ENCODE assay signal across 13 cellular contexts in the genomic region with DNA sequence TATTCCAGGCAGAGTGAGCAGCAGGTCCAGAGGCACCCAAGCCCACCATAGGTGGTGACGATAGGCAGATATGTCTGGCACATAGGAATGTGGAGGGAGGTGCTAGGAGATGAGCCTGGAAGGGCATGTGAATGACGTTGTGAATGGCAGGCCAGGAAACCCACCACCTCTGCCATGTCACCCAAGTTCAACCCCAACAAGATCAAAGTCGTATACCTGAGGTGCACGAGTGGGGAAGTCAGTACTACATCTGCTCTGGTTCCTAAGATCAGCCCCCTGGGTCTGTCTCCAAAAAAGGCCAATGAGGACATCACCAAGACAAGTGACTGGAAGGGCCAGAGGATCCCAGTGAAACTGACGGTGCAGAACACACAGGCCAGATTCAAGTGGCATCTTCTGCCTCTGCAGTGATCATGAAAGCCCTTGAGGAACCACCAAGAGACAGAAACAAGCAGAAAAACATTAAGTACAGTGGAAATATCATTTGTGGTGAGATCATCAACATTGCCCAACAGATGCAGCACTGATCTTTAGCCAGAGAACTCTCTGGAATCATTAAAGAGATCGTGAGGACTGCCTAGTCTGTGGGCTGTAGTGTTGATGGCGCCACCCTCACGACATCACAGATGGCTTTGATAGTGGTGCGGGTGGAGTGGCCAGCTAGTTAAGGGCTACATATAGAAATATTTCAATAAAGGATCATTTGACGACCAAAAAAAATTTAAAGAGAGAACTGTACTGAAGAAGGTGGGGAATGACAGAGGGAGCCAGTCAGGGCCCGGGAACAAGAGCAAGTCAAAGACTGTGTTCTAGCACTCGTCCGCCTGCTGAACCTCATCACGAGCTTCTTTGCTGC.
DNase-seq lines count a peak whose midpoint lies in the region; ATAC-seq lines count a peak whose summit lies in the region.
"Had no signal": no experiment of that assay in that cellular context is flagged by ENCODE, and none has a peak within 500 bp of the region (broad histone marks: within the 10 kb centered on the region; RNA-seq: fewer than 3 reads in every experiment).

No MANE protein-coding gene starts in this region.

- peak overlapping the region in 1 of 2 experiments; percentile 58 for H3K14ac ChIP-seq in mesenchymal stem cell (ENCODE audit: low read length in 2 of 2)

- peaks cover 9% of the 10 kb centered on the region for H3K4me1 Mint-ChIP-seq in activated naive CD4-positive, alpha-beta T cell treated with anti-CD3 and anti-CD28 coated beads, Interleukin-2, amount 10 ng/mL, durations not matched to agents 7 days and 5 days
- peaks cover 75% of the 10 kb centered on the region for H3K4me1 Mint-ChIP-seq in dendritic cell treated with granulocyte-macrophage colony-stimulating factor and Interleukin-4, amounts not matched to agents 40 ng/mL and 50 ng/mL, for 4 days (ENCODE audit: low read depth)
- H3K4me1 Mint-ChIP-seq in activated naive CD8-positive, alpha-beta T cell treated with anti-CD3 and anti-CD28 coated beads, Interleukin-2, amount 50 U/mL, for 24 hours: peaks cover 28% of the 10 kb centered on the region

- no peak overlapping the region for H3K4me3 Mint-ChIP-seq in activated naive CD4-positive, alpha-beta T cell treated with anti-CD3 and anti-CD28 coated beads, Interleukin-2, amount 10 ng/mL, durations not matched to agents 7 days and 5 days
- no peak overlapping the region for H3K4me3 Mint-ChIP-seq in dendritic cell treated with granulocyte-macrophage colony-stimulating factor and Interleukin-4, amounts not matched to agents 40 ng/mL and 50 ng/mL, for 4 days
- no peak overlapping the region for H3K4me3 Mint-ChIP-seq in activated naive CD8-positive, alpha-beta T cell treated with anti-CD3 and anti-CD28 coated beads, Interleukin-2, amount 50 U/mL, for 24 hours

- no peaks in the 10 kb centered on the region for H3K9me3 Mint-ChIP-seq in activated naive CD4-positive, alpha-beta T cell treated with anti-CD3 and anti-CD28 coated beads, Interleukin-2, amount 10 ng/mL, durations not matched to agents 7 days and 5 days
- no peaks in the 10 kb centered on the region for H3K9me3 Mint-ChIP-seq in dendritic cell treated with granulocyte-macrophage colony-stimulating factor and Interleukin-4, amounts not matched to agents 40 ng/mL and 50 ng/mL, for 4 days
- no peaks in the 10 kb centered on the region for H3K9me3 Mint-ChIP-seq in activated naive CD8-positive, alpha-beta T cell treated with anti-CD3 and anti-CD28 coated beads, Interleukin-2, amount 50 U/mL, for 24 hours

- H2BK12ac ChIP-seq in mesenchymal stem cell (ENCODE audit: low read length in 2 of 2): peak overlapping the region; percentile 49 to 95

- peaks cover 39% of the 10 kb centered on the region for H3K27me3 Mint-ChIP-seq in activated naive CD4-positive, alpha-beta T cell treated with anti-CD3 and anti-CD28 coated beads, Interleukin-2, amount 10 ng/mL, durations not matched to agents 7 days and 5 days
- peaks cover 10% of the 10 kb centered on the region for H3K27me3 Mint-ChIP-seq in dendritic cell treated with granulocyte-macrophage colony-stimulating factor and Interleukin-4, amounts not matched to agents 40 ng/mL and 50 ng/mL, for 4 days
- H3K27me3 Mint-ChIP-seq in activated naive CD8-positive, alpha-beta T cell treated with anti-CD3 and anti-CD28 coated beads, Interleukin-2, amount 50 U/mL, for 24 hours: no peaks in the 10 kb centered on the region

- intact Hi-C loops in dendritic cell treated with granulocyte-macrophage colony-stimulating factor and Interleukin-4, amounts not matched to agents 40 ng/mL and 50 ng/mL, for 4 days (cut with micrococcal nuclease): no loop called here

- H3K27ac Mint-ChIP-seq in activated naive CD4-positive, alpha-beta T cell treated with anti-CD3 and anti-CD28 coated beads, Interleukin-2, amount 10 ng/mL, durations not matched to agents 7 days and 5 days: no peak overlapping the region
- H3K27ac Mint-ChIP-seq in dendritic cell treated with granulocyte-macrophage colony-stimulating factor and Interleukin-4, amounts not matched to agents 40 ng/mL and 50 ng/mL, for 4 days: peak overlapping the region; percentile 73
- no peak overlapping the region for H3K27ac Mint-ChIP-seq in activated naive CD8-positive, alpha-beta T cell treated with anti-CD3 and anti-CD28 coated beads, Interleukin-2, amount 50 U/mL, for 24 hours

- H3K36me3 Mint-ChIP-seq in activated naive CD4-positive, alpha-beta T cell treated with anti-CD3 and anti-CD28 coated beads, Interleukin-2, amount 10 ng/mL, durations not matched to agents 7 days and 5 days: no peaks in the 10 kb centered on the region
- H3K36me3 Mint-ChIP-seq in dendritic cell treated with granulocyte-macrophage colony-stimulating factor and Interleukin-4, amounts not matched to agents 40 ng/mL and 50 ng/mL, for 4 days (ENCODE audit: low read depth): no peaks in the 10 kb centered on the region
- H3K36me3 Mint-ChIP-seq in activated naive CD8-positive, alpha-beta T cell treated with anti-CD3 and anti-CD28 coated beads, Interleukin-2, amount 50 U/mL, for 24 hours (ENCODE audit: low read depth): no peaks in the 10 kb centered on the region

- H3K9ac ChIP-seq in mesenchymal stem cell (ENCODE audit: low read length): peak overlapping the region; percentile 72

- no peak overlapping the region for H2AFZ ChIP-seq in mesenchymal stem cell (ENCODE audit: low read depth, low read length)

- ATAC-seq in activated naive CD8-positive, alpha-beta T cell treated with anti-CD3 and anti-CD28 coated beads, Interleukin-2, amount 50 U/mL, for 24 hours: no peak
- ATAC-seq: activated naive CD4-positive, alpha-beta T cell treated with anti-CD3 and anti-CD28 coated beads, Interleukin-2, amount 50 U/mL, for 72 hours; foreskin keratinocyte had no signal

- H3K18ac ChIP-seq in mesenchymal stem cell (ENCODE audit: low read depth in 1 of 2, low read length in 2 of 2): peak overlapping the region; percentile 75 to 82

- H3K27me3 ChIP-seq in mesenchymal stem cell (ENCODE audit: control insufficient read depth in 1 of 2, insufficient read depth in 1 of 2, low read length in 2 of 2): no peaks in the 10 kb centered on the region
- H3K27me3 ChIP-seq: foreskin keratinocyte had no signal

- H3K4ac ChIP-seq in mesenchymal stem cell (ENCODE audit: low read depth in 1 of 2, low read length in 2 of 2): peak overlapping the region in 1 of 2 experiments; percentile 60

- H3K23ac ChIP-seq in mesenchymal stem cell (ENCODE audit: low read length in 2 of 2): no peak overlapping the region

- H2AK5ac ChIP-seq in mesenchymal stem cell (ENCODE audit: low read length, severe bottlenecking): peak overlapping the region; percentile 27

- H3K79me1 ChIP-seq in mesenchymal stem cell (replicated peaks; ENCODE audit: low read length, poor library complexity, severe bottlenecking): no peaks in the 10 kb centered on the region

- H3K36me3 ChIP-seq in mesenchymal stem cell (ENCODE audit: control insufficient read depth in 1 of 2, insufficient read depth in 2 of 2, low read depth in 1 of 2, low read length in 2 of 2): no peaks in the 10 kb centered on the region

- H2BK120ac ChIP-seq in mesenchymal stem cell (ENCODE audit: low read depth, low read length): peak overlapping the region; percentile 12

- whole genome bisulfite sequencing in mesenchymal stem cell: 86% methylated on average over 14 of the region's 14 CpGs

- peaks cover 45% of the 10 kb centered on the region for H3K4me1 ChIP-seq in mesenchymal stem cell (ENCODE audit: control insufficient read depth, insufficient read depth, low read depth, low read length)

- H3K4me2 ChIP-seq in mesenchymal stem cell (ENCODE audit: low read length, poor library complexity, severe bottlenecking): no peak overlapping the region

- H4K8ac ChIP-seq in mesenchymal stem cell (ENCODE audit: low read length): peak overlapping the region; percentile 50

- H3K27ac ChIP-seq in mesenchymal stem cell (ENCODE audit: low read length, poor library complexity, severe bottlenecking): no peak overlapping the region

- peak; percentile 6 for DNase-seq in activated naive CD4-positive, alpha-beta T cell treated with anti-CD3 and anti-CD28 coated beads, Interleukin-2, amount 10 ng/mL, durations not matched to agents 7 days and 5 days
- DNase-seq in activated naive CD4-positive, alpha-beta T cell (lab: John Stamatoyannopoulos, UW): no peak
- DNase-seq in mesenchymal stem cell: peak; percentile 91
- no peak for DNase-seq in stimulated activated CD4-positive, alpha-beta T cell treated with anti-CD3 and anti-CD28 coated beads, Interleukin-4, amount 100 ng/mL, for 4 hours
- DNase-seq in H4 (ENCODE audit: low spot score): no peak
- DNase-seq in SIG-M5 (lab: John Stamatoyannopoulos, UW): no peak
- DNase-seq in activated naive CD8-positive, alpha-beta T cell treated with anti-CD3 and anti-CD28 coated beads, Interleukin-2, amount 50 U/mL, for 24 hours: no peak
- DNase-seq: ACHN; activated CD4-positive, alpha-beta T cell treated with anti-CD3 and anti-CD28 coated beads for 1 hour; SHP77 treated with DMSO at 0.1 percent for 48 hours had no signal

- no peak overlapping the region for H3K4me3 ChIP-seq in mesenchymal stem cell (ENCODE audit: insufficient read depth in 1 of 2, low read depth in 1 of 2, low read length in 2 of 2)

- CTCF ChIA-PET in activated naive CD4-positive, alpha-beta T cell treated with anti-CD3 and anti-CD28 coated beads, Interleukin-2, amount 10 ng/mL, durations not matched to agents 7 days and 5 days (lab: Charles Lee): no interaction called here

- H3K9me3 ChIP-seq in mesenchymal stem cell (ENCODE audit: control insufficient read depth, low read length): no peaks in the 10 kb centered on the region

- H2BK5ac ChIP-seq in mesenchymal stem cell (ENCODE audit: low read depth, low read length, poor library complexity, severe bottlenecking): no peak overlapping the region

- peak overlapping the region; percentile 71 for H4K91ac ChIP-seq in mesenchymal stem cell (ENCODE audit: low read length)

- no peak overlapping the region for H2BK15ac ChIP-seq in mesenchymal stem cell (ENCODE audit: low read depth, poor library complexity, severe bottlenecking)

Comparison
In these comparisons a context has a peak if more than half of its experiments do, and no peak if none do; other contexts are left out.
1. DNase-seq: peak in activated naive CD4-positive, alpha-beta T cell treated with anti-CD3 and anti-CD28 coated beads, Interleukin-2, amount 10 ng/mL, durations not matched to agents 7 days and 5 days (single experiment) and mesenchymal stem cell (single experiment); none in activated naive CD4-positive, alpha-beta T cell (0 of 4), stimulated activated CD4-positive, alpha-beta T cell treated with anti-CD3 and anti-CD28 coated beads, Interleukin-4, amount 100 ng/mL, for 4 hours (0 of 2), H4 (single experiment), SIG-M5 (single experiment) and activated naive CD8-positive, alpha-beta T cell treated with anti-CD3 and anti-CD28 coated beads, Interleukin-2, amount 50 U/mL, for 24 hours (single experiment).